In genomic region chr5:141488591-141489478, GRCh38 we compare ENCODE assay signal across 10 cellular contexts. TPM values are rescaled to one million over a fixed set of nuclear protein-coding genes. Genes with fewer than 3 reads are reported as not detected.
DNase-seq lines count a peak whose midpoint lies in the region; ATAC-seq and TF ChIP-seq lines count a peak whose summit lies in the region.
"Had no signal": no experiment of that assay in that cellular context is flagged by ENCODE, and none has a peak within 500 bp of the region (broad histone marks: within the 10 kb centered on the region; RNA-seq: fewer than 3 reads in every experiment).

PCDHGC5 (plus strand) TSS chr5:141489081; CDS start chr5:141489241, 160 bp downstream.

- no peak within 1 kb of the TSS for H3K27ac Mint-ChIP-seq in WTC11
- H3K27ac Mint-ChIP-seq in osteocyte (ENCODE audit: unreplicated experiment) = peak within 1 kb of the TSS; percentile 14

- H3K36me3 Mint-ChIP-seq in WTC11 (peaks cover 16% of the 10 kb centered on the region), osteocyte (ENCODE audit: unreplicated experiment) (peaks cover 24% of the 10 kb centered on the region)

- no peaks in the 10 kb centered on the region for H3K9me3 ChIP-seq in esophagus squamous epithelium

- POLR2A ChIA-PET in WTC11 (lab: Charles Lee) = interaction anchor here (1.7 kb wide), 1 partner anchor 11 kb away, joined by 6 read pairs; no protein-coding TSS in a partner anchor

- TF ChIP-seq POLR2A in esophagus squamous epithelium (IDR thresholded peaks at IDR 0.05) = no peak

- H3K4me3 ChIP-seq in fibroblast of pulmonary artery (replicated peaks; ENCODE audit: low read depth, low read length) = no peak within 1 kb of the TSS
- H3K4me3 ChIP-seq in esophagus squamous epithelium = no peak within 1 kb of the TSS

- ATAC-seq in WTC11 = no peak
- ATAC-seq in HG02970 (IDR thresholded peaks at IDR 0.05; ENCODE audit: low FRiP score, unreplicated experiment) = no peak

- DNase-seq in ELR (ENCODE audit: low read depth) (peak; percentile 82), WTC11 (ENCODE audit: low spot score) (no peak), fibroblast of pulmonary artery (ENCODE audit: low read depth) (peak; percentile 59), osteocyte (ENCODE audit: extremely low spot score, unreplicated experiment) (no peak), SHP77 (lab: John Stamatoyannopoulos, UW) (no peak), NCI-H1105 treated with DMSO at 0.1 percent for 48 hours (lab: John Stamatoyannopoulos, UW) (no peak), esophagus squamous epithelium (lab: John Stamatoyannopoulos, UW) (no peak)
- DNase-seq: DND-41, NCI-H774 had no signal

- intact Hi-C loops in esophagus squamous epithelium (cut with DNase I) = no loop called here

- peaks cover 0 to 69% (median 0%) of the 10 kb centered on the region in 3 donors for H3K36me3 ChIP-seq in esophagus squamous epithelium

- peak within 1 kb of the TSS in 1 of 4 donors; percentile 23 for H3K27ac ChIP-seq in esophagus squamous epithelium

- H3K9me3 Mint-ChIP-seq in WTC11 = no peaks in the 10 kb centered on the region
- no peaks in the 10 kb centered on the region for H3K9me3 Mint-ChIP-seq in osteocyte (ENCODE audit: unreplicated experiment)

- H3K4me3 Mint-ChIP-seq in WTC11 = no peak within 1 kb of the TSS
- no peak within 1 kb of the TSS for H3K4me3 Mint-ChIP-seq in osteocyte (ENCODE audit: unreplicated experiment)

- peaks cover 0 to 34% (median 0%) of the 10 kb centered on the region in 4 donors for H3K27me3 ChIP-seq in esophagus squamous epithelium

- WGBS in esophagus squamous epithelium, 2 donors = 26 to 46% methylated on average over 4 to 10 of the region's 13 CpGs

- H3K4me1 Mint-ChIP-seq in WTC11 (peaks cover 50% of the 10 kb centered on the region), osteocyte (ENCODE audit: unreplicated experiment) (peaks cover 23% of the 10 kb centered on the region)

- CTCF ChIA-PET in WTC11 (lab: Charles Lee) = interaction anchor here (0.9 to 4.1 kb wide), 10 partner anchors 10 to 266 kb away, joined by 3 to 36 read pairs (median 6); partner anchors contain the start of genes PCDHB14, PCDHGA10, PCDHGA11 and PCDHGA12

- TF ChIP-seq CTCF in WTC11 (IDR thresholded peaks at IDR 0.05) = no peak
- no peak for TF ChIP-seq CTCF in fibroblast of pulmonary artery (IDR thresholded peaks at IDR 0.05; ENCODE audit: low read length, missing control alignments)
- no peak for TF ChIP-seq CTCF in osteocyte (IDR thresholded peaks at IDR 0.05)
- no peak for TF ChIP-seq CTCF in esophagus squamous epithelium (IDR thresholded peaks at IDR 0.05)

- H3K27me3 Mint-ChIP-seq in WTC11 (ENCODE audit: low read depth) = peaks cover 73% of the 10 kb centered on the region
- H3K27me3 Mint-ChIP-seq in osteocyte (ENCODE audit: unreplicated experiment) = no peaks in the 10 kb centered on the region

- peaks cover 26 to 69% (median 31%) of the 10 kb centered on the region in 3 donors for H3K4me1 ChIP-seq in esophagus squamous epithelium

TF ChIP-seq in WTC11, 78 proteins besides CTCF, POLR2A, EP300 and RAD21:
- peak; percentile 38; the same call in 1 of the 2 replicates for TF ChIP-seq ZNF121 (CRISPR knock-in tag; IDR thresholded peaks at IDR 0.05)
- TF ChIP-seq GABPB1 (CRISPR knock-in tag; IDR thresholded peaks at IDR 0.05) = no peak
- TF ChIP-seq NFE2L1 (CRISPR knock-in tag; IDR thresholded peaks at IDR 0.05) = no peak

RNA-seq across cellular contexts. Expression of gene PCDHGC5, which starts in this region (rescaled TPM):
- total RNA-seq in WTC11 (2021) (1.1 to 1.5 TPM (median 1.1 TPM) in 3 replicates), osteocyte (1.4 and 1.9 TPM in 2 replicates), esophagus squamous epithelium (1 to 10 TPM in 3 of 4 donors, under 1 TPM in 1; 0.26 to 1.7 (median 1.5) TPM)

Comparison
In these comparisons a context has a peak if more than half of its experiments do, and no peak if none do; other contexts are left out.
1. DNase-seq: peak in ELR (single experiment) and fibroblast of pulmonary artery (single experiment); none in WTC11 (single experiment), osteocyte (single experiment), SHP77 (0 of 2), NCI-H1105 treated with DMSO at 0.1 percent for 48 hours (single experiment) and esophagus squamous epithelium (single experiment).